In the genomic region with DNA sequence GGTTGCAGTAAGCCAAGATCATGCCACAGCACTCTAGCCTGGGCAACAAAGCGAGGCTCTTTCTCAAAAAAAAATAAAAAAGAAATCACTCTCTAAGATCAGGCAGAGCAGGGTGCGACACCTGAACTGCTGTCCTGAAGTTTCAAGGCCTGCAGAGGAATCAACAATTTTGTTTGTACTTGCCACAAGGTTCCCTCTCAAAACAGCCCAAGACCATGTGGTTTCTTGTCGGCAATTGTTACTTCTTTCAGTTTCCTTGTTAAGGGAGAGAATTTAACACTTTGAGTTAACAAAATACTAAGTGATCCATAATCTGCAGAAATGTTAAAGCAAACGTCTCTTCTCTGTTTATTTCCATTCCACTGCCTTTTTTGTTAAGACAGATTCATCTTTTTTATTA, we compare ENCODE assay signal across 23 cellular contexts. TPM values are rescaled to one million over a fixed set of nuclear protein-coding genes. Genes with fewer than 3 reads are reported as not detected.
DNase-seq lines count a peak whose midpoint lies in the region; ATAC-seq, FAIRE-seq and TF ChIP-seq lines count a peak whose summit lies in the region.
"Had no signal": no experiment of that assay in that cellular context is flagged by ENCODE, and none has a peak within 500 bp of the region (broad histone marks: within the 10 kb centered on the region; RNA-seq: fewer than 3 reads in every experiment).

No MANE protein-coding gene starts in this region.

- H3K27me3 ChIP-seq in naive thymus-derived CD4-positive, alpha-beta T cell (ENCODE audit: control insufficient read depth in 2 of 2, insufficient read depth in 2 of 2, low read length in 2 of 2), result no peaks in the 10 kb centered on the region
- H3K27me3 ChIP-seq: spleen had no signal

- peak overlapping the region; percentile 44 for H3K27ac ChIP-seq in naive thymus-derived CD4-positive, alpha-beta T cell (ENCODE audit: low read depth, low read length)

- H3K9me3 Mint-ChIP-seq in activated CD4-positive, alpha-beta T cell treated with anti-CD3 and anti-CD28 coated beads, Interleukin-2, amount 10 ng/mL, durations not matched to agents 7 days and 5 days, result peaks cover 3% of the 10 kb centered on the region
- H3K9me3 Mint-ChIP-seq in activated CD8-positive, alpha-beta T cell treated with anti-CD3 and anti-CD28 coated beads for 36 hours, result no peaks in the 10 kb centered on the region
- H3K9me3 Mint-ChIP-seq in naive thymus-derived CD4-positive, alpha-beta T cell, result no peaks in the 10 kb centered on the region
- H3K9me3 Mint-ChIP-seq: GM23338 had no signal

- POLR2A ChIA-PET in activated CD4-positive, alpha-beta T cell treated with anti-CD3 and anti-CD28 coated beads, Interleukin-2, amount 10 ng/mL, durations not matched to agents 7 days and 5 days (lab: Charles Lee), result no interaction called here
- POLR2A ChIA-PET in GM10248 (lab: Yijun Ruan, JAX), result no interaction called here
- POLR2A ChIA-PET in activated CD8-positive, alpha-beta T cell treated with anti-CD3 and anti-CD28 coated beads for 36 hours (lab: Charles Lee), result no interaction called here
- POLR2A ChIA-PET in naive thymus-derived CD4-positive, alpha-beta T cell (lab: Charles Lee), result no interaction called here

- H3K4me1 Mint-ChIP-seq in activated CD4-positive, alpha-beta T cell treated with anti-CD3 and anti-CD28 coated beads, Interleukin-2, amount 10 ng/mL, durations not matched to agents 7 days and 5 days, result peaks cover 43% of the 10 kb centered on the region
- H3K4me1 Mint-ChIP-seq in activated CD8-positive, alpha-beta T cell treated with anti-CD3 and anti-CD28 coated beads for 36 hours (ENCODE audit: low read depth), result peaks cover 30% of the 10 kb centered on the region
- H3K4me1 Mint-ChIP-seq in naive thymus-derived CD4-positive, alpha-beta T cell, result peaks cover 16 to 74% (median 63%) of the 10 kb centered on the region in 7 donors
- H3K4me1 Mint-ChIP-seq: GM23338 had no signal

- H3K27ac Mint-ChIP-seq in activated CD4-positive, alpha-beta T cell treated with anti-CD3 and anti-CD28 coated beads, Interleukin-2, amount 10 ng/mL, durations not matched to agents 7 days and 5 days, result peak overlapping the region; percentile 86
- peak overlapping the region; percentile 27 for H3K27ac Mint-ChIP-seq in activated CD8-positive, alpha-beta T cell treated with anti-CD3 and anti-CD28 coated beads for 36 hours
- peak overlapping the region; percentile 50 to 82 (median 73) for H3K27ac Mint-ChIP-seq in naive thymus-derived CD4-positive, alpha-beta T cell
- H3K27ac Mint-ChIP-seq: GM23338 had no signal

- peaks cover 40% of the 10 kb centered on the region for H3K36me3 Mint-ChIP-seq in activated CD4-positive, alpha-beta T cell treated with anti-CD3 and anti-CD28 coated beads, Interleukin-2, amount 10 ng/mL, durations not matched to agents 7 days and 5 days (ENCODE audit: low read depth)
- H3K36me3 Mint-ChIP-seq in activated CD8-positive, alpha-beta T cell treated with anti-CD3 and anti-CD28 coated beads for 36 hours (ENCODE audit: low read depth), result peaks cover 9% of the 10 kb centered on the region
- H3K36me3 Mint-ChIP-seq in naive thymus-derived CD4-positive, alpha-beta T cell, result peaks cover 0 to 31% (median 24%) of the 10 kb centered on the region in 5 donors

- peaks cover 0 to 28% of the 10 kb centered on the region in 2 donors for H3K4me1 ChIP-seq in naive thymus-derived CD4-positive, alpha-beta T cell (ENCODE audit: control insufficient read depth in 2 of 2, insufficient read depth in 2 of 2, low read length in 2 of 2)

- no peaks in the 10 kb centered on the region for H3K9me3 ChIP-seq in naive thymus-derived CD4-positive, alpha-beta T cell (ENCODE audit: control insufficient read depth in 2 of 3, low read length in 3 of 3)
- H3K9me3 ChIP-seq: spleen had no signal

- no peak for FAIRE-seq in D721Med (lab: Jason Lieb, UNC)
- FAIRE-seq: A204.1, kidney had no signal

- TF ChIP-seq CTCF in GM10248 (IDR thresholded peaks at IDR 0.05; ENCODE audit: control extremely low read depth, extremely low read depth, low read depth, missing control alignments) (no peak), D721Med (IDR thresholded peaks at IDR 0.05; ENCODE audit: insufficient read depth, missing control alignments) (no peak)
- no peak for TF ChIP-seq CTCF in activated CD8-positive, alpha-beta T cell treated with anti-CD3 and anti-CD28 coated beads for 36 hours (IDR thresholded peaks at IDR 0.05)

- peak; percentile 47 for DNase-seq in activated CD4-positive, alpha-beta T cell treated with anti-CD3 and anti-CD28 coated beads, Interleukin-2, amount 10 ng/mL, durations not matched to agents 7 days and 5 days
- no peak for DNase-seq in activated CD4-positive, alpha-beta T cell treated with anti-CD3 and anti-CD28 coated beads for 1 hour
- DNase-seq in GM10248 (ENCODE audit: extremely low spot score) (peak; percentile 19), D721Med (ENCODE audit: insufficient read length, low spot score) (no peak)
- peak; percentile 20 for DNase-seq in activated CD8-positive, alpha-beta T cell treated with anti-CD3 and anti-CD28 coated beads for 36 hours
- DNase-seq in naive thymus-derived CD4-positive, alpha-beta T cell, result peak in 4 of 9 donors; percentile 11 to 33 (median 20)
- DNase-seq: activated CD4-positive, alpha-beta T cell treated with anti-CD3 and anti-CD28 coated beads for 48 hours; aorta; Calu3; foreskin fibroblast; kidney; NCI-H1092; NCI-H2029; PC-3; SHP77; spleen; stimulated activated CD4-positive, alpha-beta T cell treated with anti-CD3 and anti-CD28 coated beads, Interleukin-4, amount 100 ng/mL, for 24 hours had no signal

- H3K4me3 ChIP-seq in naive thymus-derived CD4-positive, alpha-beta T cell (ENCODE audit: low read length), result no peak overlapping the region
- H3K4me3 ChIP-seq: GM23338, lung, spleen had no signal

- H3K4me3 Mint-ChIP-seq in activated CD4-positive, alpha-beta T cell treated with anti-CD3 and anti-CD28 coated beads, Interleukin-2, amount 10 ng/mL, durations not matched to agents 7 days and 5 days, result peak overlapping the region; percentile 45
- peak overlapping the region; percentile 20 for H3K4me3 Mint-ChIP-seq in activated CD8-positive, alpha-beta T cell treated with anti-CD3 and anti-CD28 coated beads for 36 hours
- H3K4me3 Mint-ChIP-seq in naive thymus-derived CD4-positive, alpha-beta T cell, result peak overlapping the region in 9 of 10 donors; percentile 25 to 61 (median 37)
- H3K4me3 Mint-ChIP-seq: GM23338 had no signal

- peaks cover 2 to 6% (median 3%) of the 10 kb centered on the region in 3 experiments for H3K36me3 ChIP-seq in naive thymus-derived CD4-positive, alpha-beta T cell (ENCODE audit: control insufficient read depth in 2 of 3, insufficient read depth in 3 of 3, low read length in 3 of 3)

- intact Hi-C loops in activated CD8-positive, alpha-beta T cell treated with anti-CD3 and anti-CD28 coated beads for 36 hours (cut with micrococcal nuclease), result no loop called here
- intact Hi-C loops in naive thymus-derived CD4-positive, alpha-beta T cell (cut with micrococcal nuclease), result loop anchor here (2.0 to 5.0 kb wide), 2 partner anchors 14 to 35 kb away; a partner anchor contains a TSS

- no peaks in the 10 kb centered on the region for H3K27me3 Mint-ChIP-seq in activated CD4-positive, alpha-beta T cell treated with anti-CD3 and anti-CD28 coated beads, Interleukin-2, amount 10 ng/mL, durations not matched to agents 7 days and 5 days
- no peaks in the 10 kb centered on the region for H3K27me3 Mint-ChIP-seq in activated CD8-positive, alpha-beta T cell treated with anti-CD3 and anti-CD28 coated beads for 36 hours
- H3K27me3 Mint-ChIP-seq in naive thymus-derived CD4-positive, alpha-beta T cell, result no peaks in the 10 kb centered on the region

- peak; percentile 43 for ATAC-seq in activated CD8-positive, alpha-beta T cell treated with anti-CD3 and anti-CD28 coated beads for 36 hours
- peak; percentile 44 for ATAC-seq in naive thymus-derived CD4-positive, alpha-beta T cell
- ATAC-seq in HG02870 (IDR thresholded peaks at IDR 0.05; ENCODE audit: unreplicated experiment) (no peak), HG02798 (IDR thresholded peaks at IDR 0.05; ENCODE audit: poor library complexity, unreplicated experiment) (no peak)
- ATAC-seq: GM23338, PC-3 had no signal

- CTCF ChIA-PET in activated CD4-positive, alpha-beta T cell treated with anti-CD3 and anti-CD28 coated beads, Interleukin-2, amount 10 ng/mL, durations not matched to agents 7 days and 5 days (lab: Charles Lee), result interaction anchor here (1.0 kb wide), 1 partner anchor 17 kb away, joined by 3 read pairs; no protein-coding TSS in a partner anchor
- CTCF ChIA-PET in GM10248 (lab: Yijun Ruan, JAX), result interaction anchor here (1.2 to 1.9 kb wide), 3 partner anchors 13 to 20 kb away, joined by 3 to 7 read pairs (median 4); no protein-coding TSS in a partner anchor
- CTCF ChIA-PET in activated CD8-positive, alpha-beta T cell treated with anti-CD3 and anti-CD28 coated beads for 36 hours (lab: Charles Lee), result interaction anchor here (0.6 to 1.1 kb wide), 2 partner anchors 21 to 36 kb away, joined by 3 read pairs; no protein-coding TSS in a partner anchor
- CTCF ChIA-PET in naive thymus-derived CD4-positive, alpha-beta T cell (lab: Charles Lee), result interaction anchor here (0.6 kb wide), 1 partner anchor 234 kb away, joined by 3 read pairs; no protein-coding TSS in a partner anchor

RNA-seq across cellular contexts. Expression of a gene that starts 36.5 kb away (rescaled TPM):
- total RNA-seq in activated CD4-positive, alpha-beta T cell treated with anti-CD3 and anti-CD28 coated beads, Interleukin-2, amount 10 ng/mL, durations not matched to agents 7 days and 5 days, result 10 to 100 TPM; 18.8 to 24.9 TPM
- total RNA-seq in activated CD8-positive, alpha-beta T cell treated with anti-CD3 and anti-CD28 coated beads for 36 hours, result 10 to 100 TPM; 17.1 to 18.0 TPM
- total RNA-seq in naive thymus-derived CD4-positive, alpha-beta T cell, result 10 to 100 TPM; 16.7 to 25.9 (median 22.0) TPM
- 1 to 10 TPM; 8.8 to 9.8 TPM for polyA plus RNA-seq in naive thymus-derived CD4-positive, alpha-beta T cell

RNA-seq across cellular contexts. Expression of a gene that starts 46.6 kb away (rescaled TPM):
- under 1 TPM in 1 of 2 experiments, not detected in 1; 0.17 TPM for total RNA-seq in activated CD4-positive, alpha-beta T cell treated with anti-CD3 and anti-CD28 coated beads, Interleukin-2, amount 10 ng/mL, durations not matched to agents 7 days and 5 days
- under 1 TPM; 0.50 to 0.56 TPM for total RNA-seq in activated CD8-positive, alpha-beta T cell treated with anti-CD3 and anti-CD28 coated beads for 36 hours
- total RNA-seq in naive thymus-derived CD4-positive, alpha-beta T cell, result 1 to 10 TPM in 1 of 5 experiments, under 1 TPM in 3, not detected in 1; 0.40 to 1.3 (median 0.69) TPM
- 1 to 10 TPM in 1 of 2 donors, under 1 TPM in 1; 0.61 to 1.0 TPM for polyA plus RNA-seq in naive thymus-derived CD4-positive, alpha-beta T cell
- total RNA-seq: Calu3, epithelial cell of proximal tubule had no signal
- polyA plus RNA-seq: aorta had no signal

Comparison
In these comparisons a context has a peak if more than half of its experiments do, and no peak if none do; other contexts are left out.
1. DNase-seq: peak in activated CD4-positive, alpha-beta T cell treated with anti-CD3 and anti-CD28 coated beads, Interleukin-2, amount 10 ng/mL, durations not matched to agents 7 days and 5 days (single experiment), GM10248 (single experiment) and activated CD8-positive, alpha-beta T cell treated with anti-CD3 and anti-CD28 coated beads for 36 hours (single experiment); none in activated CD4-positive, alpha-beta T cell treated with anti-CD3 and anti-CD28 coated beads for 1 hour (single experiment) and D721Med (single experiment).
2. H3K27ac Mint-ChIP-seq: peak in every context shown above with its lines; median percentile 86 in activated CD4-positive, alpha-beta T cell treated with anti-CD3 and anti-CD28 coated beads, Interleukin-2, amount 10 ng/mL, durations not matched to agents 7 days and 5 days; 73 in naive thymus-derived CD4-positive, alpha-beta T cell; 27 in activated CD8-positive, alpha-beta T cell treated with anti-CD3 and anti-CD28 coated beads for 36 hours.
3. ATAC-seq: peak in activated CD8-positive, alpha-beta T cell treated with anti-CD3 and anti-CD28 coated beads for 36 hours (single experiment) and naive thymus-derived CD4-positive, alpha-beta T cell (single experiment); none in HG02870 (single experiment) and HG02798 (single experiment).
4. Peak in every context shown above with its lines, with median percentiles within 50 percentile points of each other: H3K4me3 Mint-ChIP-seq.